ENCODE assay signal across 8 cellular contexts in the genomic region with DNA sequence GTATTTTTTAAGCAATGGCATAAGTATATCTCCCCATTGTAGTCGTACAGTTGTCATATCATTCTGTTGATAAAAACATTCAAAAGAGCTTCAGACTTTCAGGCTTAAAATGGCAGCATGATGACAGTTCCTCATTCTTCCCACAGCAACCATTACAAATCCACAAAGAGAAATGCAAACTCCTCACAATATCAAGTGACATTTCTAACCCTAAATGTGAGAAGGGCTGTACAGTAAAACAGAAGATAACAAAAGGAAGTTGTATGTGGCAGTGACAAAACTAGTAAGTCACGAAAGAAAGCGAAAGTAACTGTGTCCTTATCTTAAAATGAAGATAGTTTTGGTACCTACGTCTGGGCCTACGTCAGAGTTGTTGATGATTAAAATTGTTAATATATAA. TPM values are rescaled to one million over a fixed set of nuclear protein-coding genes. Genes with fewer than 3 reads are reported as not detected.
DNase-seq lines count a peak whose midpoint lies in the region; ATAC-seq, FAIRE-seq and TF ChIP-seq lines count a peak whose summit lies in the region.

No MANE protein-coding gene starts in this region.

- TF ChIP-seq CTCF in D721Med (IDR thresholded peaks at IDR 0.05; ENCODE audit: insufficient read depth, missing control alignments): no peak

- ATAC-seq in GM19467 (IDR thresholded peaks at IDR 0.05; ENCODE audit: unreplicated experiment): peak; percentile 93
- peak; percentile 91 for ATAC-seq in HG03469 (IDR thresholded peaks at IDR 0.05; ENCODE audit: unreplicated experiment)
- peak; percentile 92 for ATAC-seq in central memory CD8-positive, alpha-beta T cell (replicated peaks; ENCODE audit: extremely low read depth, poor library complexity, severe bottlenecking)

- H3K27ac Mint-ChIP-seq in central memory CD8-positive, alpha-beta T cell (ENCODE audit: low read depth): peak overlapping the region; percentile 99

- peak; percentile 16 for FAIRE-seq in D721Med (lab: Jason Lieb, UNC)
- FAIRE-seq in urothelium cell line (lab: Jason Lieb, UNC): peak; percentile 48

- no peaks in the 10 kb centered on the region for H3K27me3 Mint-ChIP-seq in central memory CD8-positive, alpha-beta T cell

- intact Hi-C loops in posterior vena cava (cut with DNase I): no loop called here

- H3K4me1 Mint-ChIP-seq in central memory CD8-positive, alpha-beta T cell: peaks cover 45% of the 10 kb centered on the region

- peak overlapping the region; percentile 82 for H3K4me3 Mint-ChIP-seq in central memory CD8-positive, alpha-beta T cell

- no peaks in the 10 kb centered on the region for H3K9me3 Mint-ChIP-seq in central memory CD8-positive, alpha-beta T cell

- DNase-seq in D721Med (ENCODE audit: insufficient read length, low spot score): no peak
- DNase-seq in central memory CD8-positive, alpha-beta T cell (ENCODE audit: low spot score in 2 of 2): peak in 1 of 2 donors; percentile 18
- no peak for DNase-seq in urothelium cell line (ENCODE audit: low spot score)
- no peak for DNase-seq in posterior vena cava (ENCODE audit: low spot score)
- no peak for DNase-seq in ecto neural progenitor cell (ENCODE audit: low spot score)
- DNase-seq in SK-N-DZ (ENCODE audit: low spot score): no peak

- H3K36me3 Mint-ChIP-seq in central memory CD8-positive, alpha-beta T cell (ENCODE audit: insufficient read depth): peaks cover 5% of the 10 kb centered on the region

RNA-seq across cellular contexts. Expression of gene GXYLT1, which starts 46.7 kb away (rescaled TPM):
- 10 to 100 TPM in 1 of 2 donors, 1 to 10 TPM in 1; 9.4 to 13.7 TPM for total RNA-seq in posterior vena cava
- 14.1 and 18.1 TPM in 2 replicates for polyA plus RNA-seq in SK-N-DZ (2014; cell fraction: cytosol; rRNA removed)
- polyA plus RNA-seq in SK-N-DZ (2014; cell fraction: nucleus; rRNA removed): 6.2 and 15.4 TPM in 2 replicates
